In genomic region chr3:45546223-45546622, GRCh38 we compare ENCODE assay signal across 16 cellular contexts. TPM values are rescaled to one million over a fixed set of nuclear protein-coding genes. Genes with fewer than 3 reads are reported as not detected.
DNase-seq lines count a peak whose midpoint lies in the region; ATAC-seq and TF ChIP-seq lines count a peak whose summit lies in the region.
"Had no signal": no experiment of that assay in that cellular context is flagged by ENCODE, and none has a peak within 500 bp of the region (broad histone marks: within the 10 kb centered on the region; RNA-seq: fewer than 3 reads in every experiment).

No MANE protein-coding gene starts in this region.

- H3K27me3 Mint-ChIP-seq in effector memory CD8-positive, alpha-beta T cell = no peaks in the 10 kb centered on the region
- peaks cover 5% of the 10 kb centered on the region for H3K27me3 Mint-ChIP-seq in nephron progenitor cell (ENCODE audit: low read depth, poor library complexity)
- no peaks in the 10 kb centered on the region for H3K27me3 Mint-ChIP-seq in endodermal cell (ENCODE audit: insufficient read depth)
- H3K27me3 Mint-ChIP-seq: activated naive CD8-positive, alpha-beta T cell; brain; naive thymus-derived CD4-positive, alpha-beta T cell; type B pancreatic cell had no signal

- no peaks in the 10 kb centered on the region for H3K9me3 Mint-ChIP-seq in effector memory CD8-positive, alpha-beta T cell
- H3K9me3 Mint-ChIP-seq in nephron progenitor cell = no peaks in the 10 kb centered on the region
- H3K9me3 Mint-ChIP-seq in endodermal cell = no peaks in the 10 kb centered on the region
- H3K9me3 Mint-ChIP-seq: activated T-cell treated with anti-CD3 and anti-CD28 coated beads, Interleukin-2, amount 50 U/mL, for 72 hours; brain; naive thymus-derived CD4-positive, alpha-beta T cell; type B pancreatic cell had no signal

- H3K4me2 ChIP-seq in BLaER1 treated with 17β-estradiol and CSF1 and Interleukin-3, amounts not matched to agents 10 nM and 100 nM = peak overlapping the region in 10 of 11 experiments; percentile 73 to 96 (median 94); a peak in 15 of 22 replicates

- H3K36me3 Mint-ChIP-seq in effector memory CD8-positive, alpha-beta T cell (ENCODE audit: insufficient read depth) = peaks cover 14% of the 10 kb centered on the region
- peaks cover 25% of the 10 kb centered on the region for H3K36me3 Mint-ChIP-seq in nephron progenitor cell (ENCODE audit: low read depth)
- peaks cover 18% of the 10 kb centered on the region for H3K36me3 Mint-ChIP-seq in endodermal cell (ENCODE audit: low read depth)

- peak overlapping the region in 2 of 11 experiments; percentile 5 to 66; a peak in 3 of 22 replicates for H3K27ac ChIP-seq in BLaER1 treated with 17β-estradiol and CSF1 and Interleukin-3, amounts not matched to agents 10 nM and 100 nM
- H3K27ac ChIP-seq in endodermal cell (ENCODE audit: low read depth, low read length) = no peak overlapping the region
- H3K27ac ChIP-seq: SJCRH30 had no signal

- no peak overlapping the region for H3K4me3 ChIP-seq in BLaER1 treated with 17β-estradiol and CSF1 and Interleukin-3, amounts not matched to agents 10 nM and 100 nM
- H3K4me3 ChIP-seq in endodermal cell (ENCODE audit: low read length) = no peak overlapping the region
- H3K4me3 ChIP-seq: SJCRH30 had no signal

- peaks cover 15 to 52% (median 41%) of the 10 kb centered on the region in 11 experiments; a peak in 21 of 22 replicates for H3K27me3 ChIP-seq in BLaER1 treated with 17β-estradiol and CSF1 and Interleukin-3, amounts not matched to agents 10 nM and 100 nM
- no peaks in the 10 kb centered on the region for H3K27me3 ChIP-seq in endodermal cell (ENCODE audit: control insufficient read depth, insufficient read depth, low read length, poor library complexity, severe bottlenecking)
- H3K27me3 ChIP-seq: SJCRH30 had no signal

- no peak for ATAC-seq in effector memory CD8-positive, alpha-beta T cell (replicated peaks)
- no peak for ATAC-seq in GM21367 (IDR thresholded peaks at IDR 0.05; ENCODE audit: unreplicated experiment)

- no peaks in the 10 kb centered on the region for H3K9me3 ChIP-seq in BLaER1 treated with 17β-estradiol and CSF1 and Interleukin-3, amounts not matched to agents 10 nM and 100 nM (replicated peaks in 1 of 11)
- no peaks in the 10 kb centered on the region for H3K9me3 ChIP-seq in endodermal cell (ENCODE audit: control insufficient read depth, low read length)
- H3K9me3 ChIP-seq: SJCRH30 had no signal

- H4K20me1 ChIP-seq in BLaER1 treated with 17β-estradiol and CSF1 and Interleukin-3, amounts not matched to agents 10 nM and 100 nM = peaks cover 0 to 81% (median 52%) of the 10 kb centered on the region in 11 experiments; a peak in 19 of 22 replicates

- intact Hi-C loops in posterior vena cava (cut with DNase I) = no loop called here

- WGBS in endodermal cell (ENCODE audit: insufficient coverage in 1 of 2, insufficient read length in 1 of 2), 2 experiments = 93 to 94% methylated on average over 4 of the region's 4 CpGs

- H3K9ac ChIP-seq in BLaER1 treated with 17β-estradiol and CSF1 and Interleukin-3, amounts not matched to agents 10 nM and 100 nM = peak overlapping the region in 1 of 11 experiments; percentile 9; a peak in 1 of 22 replicates
- H3K9ac ChIP-seq in endodermal cell (ENCODE audit: extremely low read depth, low read length, poor library complexity, severe bottlenecking) = no peak overlapping the region

- H3K4me3 Mint-ChIP-seq in effector memory CD8-positive, alpha-beta T cell = no peak overlapping the region
- H3K4me3 Mint-ChIP-seq in nephron progenitor cell (no peak overlapping the region), endodermal cell (no peak overlapping the region)
- H3K4me3 Mint-ChIP-seq: activated naive CD8-positive, alpha-beta T cell; activated T-cell treated with anti-CD3 and anti-CD28 coated beads, Interleukin-2, amount 50 U/mL, for 72 hours; brain; naive thymus-derived CD4-positive, alpha-beta T cell; type B pancreatic cell had no signal

- no peak for TF ChIP-seq CTCF in nephron progenitor cell (IDR thresholded peaks at IDR 0.05)
- TF ChIP-seq CTCF in endodermal cell (conservative IDR thresholded peaks at IDR 0.05) = no peak

- peaks cover 8 to 14% of the 10 kb centered on the region in 2 donors for H3K4me1 Mint-ChIP-seq in effector memory CD8-positive, alpha-beta T cell (ENCODE audit: low read depth in 2 of 2)
- H3K4me1 Mint-ChIP-seq in nephron progenitor cell = peaks cover 47% of the 10 kb centered on the region
- H3K4me1 Mint-ChIP-seq in endodermal cell = peaks cover 5% of the 10 kb centered on the region

- H3K27ac Mint-ChIP-seq in effector memory CD8-positive, alpha-beta T cell = peak overlapping the region; percentile 22 to 44
- H3K27ac Mint-ChIP-seq in nephron progenitor cell (peak overlapping the region; percentile 31), endodermal cell (no peak overlapping the region)
- H3K27ac Mint-ChIP-seq: activated naive CD8-positive, alpha-beta T cell; activated T-cell treated with anti-CD3 and anti-CD28 coated beads, Interleukin-2, amount 50 U/mL, for 72 hours; naive thymus-derived CD4-positive, alpha-beta T cell; type B pancreatic cell had no signal

- peaks cover 37 to 67% (median 60%) of the 10 kb centered on the region in 10 experiments for H3K4me1 ChIP-seq in BLaER1 treated with 17β-estradiol and CSF1 and Interleukin-3, amounts not matched to agents 10 nM and 100 nM
- peaks cover 3% of the 10 kb centered on the region for H3K4me1 ChIP-seq in endodermal cell (ENCODE audit: control insufficient read depth, insufficient read depth, low read length)

- H3K36me3 ChIP-seq in BLaER1 treated with 17β-estradiol and CSF1 and Interleukin-3, amounts not matched to agents 10 nM and 100 nM = peaks cover 4 to 34% (median 12%) of the 10 kb centered on the region in 11 experiments; a peak in 15 of 22 replicates
- peaks cover 19% of the 10 kb centered on the region for H3K36me3 ChIP-seq in endodermal cell (ENCODE audit: control insufficient read depth, insufficient read depth, low read length)
- H3K36me3 ChIP-seq: SJCRH30 had no signal

- DNase-seq in NOMO-1 treated with DMSO at 0.1 percent for 48 hours (lab: John Stamatoyannopoulos, UW; ENCODE audit: unreplicated experiment) (peak; percentile 68), nephron progenitor cell (no peak), posterior vena cava (ENCODE audit: low spot score) (no peak), C1 segment of cervical spinal cord (lab: John Stamatoyannopoulos, UW) (no peak), endodermal cell (no peak)
- DNase-seq in effector memory CD8-positive, alpha-beta T cell = no peak
- DNase-seq: mammary epithelial cell, NCI-H2107 had no signal

RNA-seq across cellular contexts. Expression of gene LIMD1, which starts 48.3 kb away (rescaled TPM):
- 10 to 100 TPM; 28.9 to 33.5 TPM for total RNA-seq in posterior vena cava
- total RNA-seq in endodermal cell = 10 to 100 TPM; 30.9 to 33.4 TPM
- polyA plus RNA-seq in endodermal cell (2013, experiment 1 of 2) = 16.5 TPM
- polyA plus RNA-seq in endodermal cell (2013, experiment 2 of 2) = 12.0 TPM
